ENCODE assay signal across 8 cellular contexts in the genomic region with DNA sequence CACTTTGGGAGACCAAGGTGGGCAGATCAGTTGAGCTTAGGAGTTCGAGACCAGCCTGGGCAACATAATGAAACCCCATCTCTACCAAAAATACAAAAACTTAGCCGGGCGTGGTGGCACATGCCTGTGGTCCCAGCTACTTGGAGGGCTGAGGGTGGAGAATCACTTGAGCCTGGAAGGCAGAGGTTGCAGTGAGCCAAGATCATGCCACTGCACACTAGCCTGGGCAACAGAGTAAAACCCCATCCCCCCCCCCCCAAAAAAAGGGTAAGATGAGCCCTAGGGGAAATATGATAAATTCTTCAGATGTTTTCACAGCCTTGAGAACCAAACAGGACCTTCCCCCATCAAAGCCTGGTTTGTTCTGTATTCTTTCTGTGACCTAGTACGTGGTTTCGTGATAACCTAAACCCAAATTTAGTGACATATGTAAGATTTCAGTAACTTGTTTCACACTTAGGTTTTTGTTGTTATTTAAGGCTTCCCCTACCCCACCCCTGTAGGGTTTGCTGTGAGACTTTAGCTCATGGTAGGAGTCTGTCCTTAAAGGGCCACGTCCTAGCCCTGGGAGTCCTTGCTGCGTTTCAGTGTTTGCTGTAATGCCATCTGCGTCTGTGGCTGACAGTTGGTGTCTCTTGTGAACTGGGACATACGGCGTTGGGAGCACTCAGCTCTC. TPM values are rescaled to one million over a fixed set of nuclear protein-coding genes. Genes with fewer than 3 reads are reported as not detected.
A peak's percentile ranks its signal among the peaks of the same experiment; 100 is the strongest.
DNase-seq lines count a peak whose midpoint lies in the region; ATAC-seq and TF ChIP-seq lines count a peak whose summit lies in the region.

No MANE protein-coding gene starts in this region.

- no peak overlapping the region for H3K4me3 ChIP-seq in skeletal muscle satellite cell (ENCODE audit: low read length)

- H3K9ac ChIP-seq in skeletal muscle satellite cell (ENCODE audit: low read depth, low read length) = peak overlapping the region; percentile 60

- no peaks in the 10 kb centered on the region for H3K9me3 ChIP-seq in skeletal muscle satellite cell (replicated peaks; ENCODE audit: low read length)

- peaks cover 20% of the 10 kb centered on the region for H3K4me1 ChIP-seq in skeletal muscle satellite cell (ENCODE audit: control insufficient read depth, insufficient read depth, low read length)

- H3K27me3 ChIP-seq in skeletal muscle satellite cell (ENCODE audit: control insufficient read depth, insufficient read depth, low read length) = no peaks in the 10 kb centered on the region

- peaks cover 16% of the 10 kb centered on the region for H3K36me3 ChIP-seq in skeletal muscle satellite cell (ENCODE audit: insufficient read depth, low read length)

- DNase-seq in stimulated activated CD4-positive, alpha-beta T cell treated with anti-CD3 and anti-CD28 coated beads, Interleukin-1b, Interleukin-23, amount 100 ng/mL, for 48 hours = peak; percentile 37
- DNase-seq in stimulated activated CD4-positive, alpha-beta T cell treated with anti-CD3 and anti-CD28 coated beads, Interleukin-2, amount 100 ng/mL, for 24 hours = no peak
- peak; percentile 74 for DNase-seq in epidermal melanocyte (ENCODE audit: insufficient read length, low spot score)
- no peak for DNase-seq in T1000 (lab: John Stamatoyannopoulos, UW)
- DNase-seq in iPS-NIHi7 (ENCODE audit: extremely low spot score) = no peak

- no peak overlapping the region for H3K4me2 ChIP-seq in skeletal muscle satellite cell (ENCODE audit: low read length)

- ATAC-seq in HG02973 (IDR thresholded peaks at IDR 0.05; ENCODE audit: unreplicated experiment) (peak; percentile 70), SK-N-SH treated with all-trans-retinoic acid at 6 μM for 48 hours (peak; percentile 43)

TF ChIP-seq in SK-N-SH treated with all-trans-retinoic acid at 6 μM for 48 hours, 23 proteins besides CTCF, POLR2A, EP300 and RAD21:
- no peak for TF ChIP-seq ZFP3 (CRISPR knock-in tag; IDR thresholded peaks at IDR 0.05)
- no peak for TF ChIP-seq TOX (CRISPR knock-in tag; IDR thresholded peaks at IDR 0.05; ENCODE audit: borderline replicate concordance)
- TF ChIP-seq, protein P1, sequence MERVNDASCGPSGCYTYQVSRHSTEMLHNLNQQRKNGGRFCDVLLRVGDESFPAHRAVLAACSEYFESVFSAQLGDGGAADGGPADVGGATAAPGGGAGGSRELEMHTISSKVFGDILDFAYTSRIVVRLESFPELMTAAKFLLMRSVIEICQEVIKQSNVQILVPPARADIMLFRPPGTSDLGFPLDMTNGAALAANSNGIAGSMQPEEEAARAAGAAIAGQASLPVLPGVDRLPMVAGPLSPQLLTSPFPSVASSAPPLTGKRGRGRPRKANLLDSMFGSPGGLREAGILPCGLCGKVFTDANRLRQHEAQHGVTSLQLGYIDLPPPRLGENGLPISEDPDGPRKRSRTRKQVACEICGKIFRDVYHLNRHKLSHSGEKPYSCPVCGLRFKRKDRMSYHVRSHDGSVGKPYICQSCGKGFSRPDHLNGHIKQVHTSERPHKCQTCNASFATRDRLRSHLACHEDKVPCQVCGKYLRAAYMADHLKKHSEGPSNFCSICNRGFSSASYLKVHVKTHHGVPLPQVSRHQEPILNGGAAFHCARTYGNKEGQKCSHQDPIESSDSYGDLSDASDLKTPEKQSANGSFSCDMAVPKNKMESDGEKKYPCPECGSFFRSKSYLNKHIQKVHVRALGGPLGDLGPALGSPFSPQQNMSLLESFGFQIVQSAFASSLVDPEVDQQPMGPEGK (CRISPR knock-in tag; IDR thresholded peaks at IDR 0.05; ENCODE audit: borderline replicate concordance) = no peak
- TF ChIP-seq TCF4 (CRISPR knock-in tag; IDR thresholded peaks at IDR 0.05; ENCODE audit: borderline replicate concordance) = no peak
- no peak for TF ChIP-seq RARB (CRISPR knock-in tag; IDR thresholded peaks at IDR 0.05)
- TF ChIP-seq ZNF70 (CRISPR knock-in tag; IDR thresholded peaks at IDR 0.05) = no peak
- no peak for TF ChIP-seq GLIS3 (CRISPR knock-in tag; IDR thresholded peaks at IDR 0.05)
- TF ChIP-seq PPARA (CRISPR knock-in tag; IDR thresholded peaks at IDR 0.05; ENCODE audit: borderline replicate concordance) = no peak
TF ChIP-seq in SK-N-SH treated with all-trans-retinoic acid at 6 μM for 48 hours: peak in this region for 0.

RNA-seq across cellular contexts. Expression of a gene that starts 49.6 kb away (rescaled TPM):
- total RNA-seq in skeletal muscle satellite cell (2012; rRNA removed) = 74.3 and 77.1 TPM in 2 replicates

RNA-seq across cellular contexts. Expression of a gene that starts 49.9 kb away (rescaled TPM):
- total RNA-seq in skeletal muscle satellite cell (2012; rRNA removed) = 3.1 and 3.5 TPM in 2 replicates

Comparison
In these comparisons a context has a peak if more than half of its experiments do, and no peak if none do; other contexts are left out.
1. DNase-seq: peak in stimulated activated CD4-positive, alpha-beta T cell treated with anti-CD3 and anti-CD28 coated beads, Interleukin-1b, Interleukin-23, amount 100 ng/mL, for 48 hours (single experiment) and epidermal melanocyte (single experiment); none in stimulated activated CD4-positive, alpha-beta T cell treated with anti-CD3 and anti-CD28 coated beads, Interleukin-2, amount 100 ng/mL, for 24 hours (0 of 2), T1000 (single experiment) and iPS-NIHi7 (single experiment).